In genomic region chr11:70182266-70182665, GRCh38 we compare ENCODE assay signal across 28 cellular contexts.
"Had no signal": no experiment of that assay in that cellular context is flagged by ENCODE, and none has a peak within 500 bp of the region (broad histone marks: within the 10 kb centered on the region; RNA-seq: fewer than 3 reads in every experiment).

No MANE protein-coding gene starts in this region.

- H3K9ac ChIP-seq: neural progenitor cell, parathyroid adenoma had no signal

- H3K9me3 ChIP-seq: neutrophil, ovary, psoas muscle, right lobe of liver, sigmoid colon, stomach, thoracic aorta, thyroid gland, tibial nerve, upper lobe of left lung, vagina had no signal

- ATAC-seq: natural killer cell; psoas muscle; right cardiac atrium; right lobe of liver; stimulated activated effector memory CD8-positive, alpha-beta T cell treated with anti-CD3 and anti-CD28 coated beads, Interleukin-12 subunit alpha, Interleukin-12 subunit beta, amount 100 ng/mL, for 72 hours; stimulated activated naive B cell treated with anti-CD40 and anti-IgM and Interleukin-4, amounts not matched to agents 10 μg/mL and 1 μg/mL and 100 μg/mL, for 72 hours had no signal

- H3K4me3 Mint-ChIP-seq: natural killer cell; nephron; neural progenitor cell; stimulated activated effector memory CD8-positive, alpha-beta T cell treated with anti-CD3 and anti-CD28 coated beads, Interleukin-12 subunit alpha, Interleukin-12 subunit beta, amount 100 ng/mL, for 72 hours; stimulated activated naive B cell treated with anti-CD40 and anti-IgM and Interleukin-4, amounts not matched to agents 10 μg/mL and 1 μg/mL and 100 μg/mL, for 72 hours; stimulated activated naive CD8-positive, alpha-beta T cell treated with anti-CD3 and anti-CD28 coated beads, Interleukin-15, Interleukin-2, amounts not matched to agents 100 ng/mL and 50 ng/mL, for 24 hours had no signal

- H3K27ac Mint-ChIP-seq: natural killer cell; nephron; neural progenitor cell; progenitor cell of endocrine pancreas; stimulated activated effector memory CD8-positive, alpha-beta T cell treated with anti-CD3 and anti-CD28 coated beads, Interleukin-12 subunit alpha, Interleukin-12 subunit beta, amount 100 ng/mL, for 72 hours; stimulated activated naive B cell treated with anti-CD40 and anti-IgM and Interleukin-4, amounts not matched to agents 10 μg/mL and 1 μg/mL and 100 μg/mL, for 72 hours; stimulated activated naive CD8-positive, alpha-beta T cell treated with anti-CD3 and anti-CD28 coated beads, Interleukin-15, Interleukin-2, amounts not matched to agents 100 ng/mL and 50 ng/mL, for 24 hours had no signal

- H3K27ac ChIP-seq: neural progenitor cell, neutrophil, ovary, parathyroid adenoma, psoas muscle, right lobe of liver, sigmoid colon, stomach, thyroid gland, tibial nerve, upper lobe of left lung, vagina had no signal

- H3K27me3 Mint-ChIP-seq: stimulated activated naive CD8-positive, alpha-beta T cell treated with anti-CD3 and anti-CD28 coated beads, Interleukin-15, Interleukin-2, amounts not matched to agents 100 ng/mL and 50 ng/mL, for 24 hours had no signal

- H3K4me3 ChIP-seq: neural progenitor cell, ovary, psoas muscle, right lobe of liver, sigmoid colon, stomach, thoracic aorta, thyroid gland, tibial nerve, upper lobe of left lung, vagina had no signal

- H3K4me1 ChIP-seq: psoas muscle, right lobe of liver, sigmoid colon, thyroid gland, tibial nerve, upper lobe of left lung had no signal

- H3K9me3 Mint-ChIP-seq: natural killer cell; nephron; neural progenitor cell; stimulated activated effector memory CD8-positive, alpha-beta T cell treated with anti-CD3 and anti-CD28 coated beads, Interleukin-12 subunit alpha, Interleukin-12 subunit beta, amount 100 ng/mL, for 72 hours; stimulated activated naive B cell treated with anti-CD40 and anti-IgM and Interleukin-4, amounts not matched to agents 10 μg/mL and 1 μg/mL and 100 μg/mL, for 72 hours; stimulated activated naive CD8-positive, alpha-beta T cell treated with anti-CD3 and anti-CD28 coated beads, Interleukin-15, Interleukin-2, amounts not matched to agents 100 ng/mL and 50 ng/mL, for 24 hours had no signal

- H3K36me3 Mint-ChIP-seq: natural killer cell; neural progenitor cell; stimulated activated effector memory CD8-positive, alpha-beta T cell treated with anti-CD3 and anti-CD28 coated beads, Interleukin-12 subunit alpha, Interleukin-12 subunit beta, amount 100 ng/mL, for 72 hours; stimulated activated naive B cell treated with anti-CD40 and anti-IgM and Interleukin-4, amounts not matched to agents 10 μg/mL and 1 μg/mL and 100 μg/mL, for 72 hours had no signal

- H3K36me3 ChIP-seq: neural progenitor cell, neutrophil, ovary, sigmoid colon, thyroid gland, tibial nerve, upper lobe of left lung, vagina had no signal

- H3K4me2 ChIP-seq: neural progenitor cell had no signal

- H3K4me1 Mint-ChIP-seq: natural killer cell; nephron; stimulated activated effector memory CD8-positive, alpha-beta T cell treated with anti-CD3 and anti-CD28 coated beads, Interleukin-12 subunit alpha, Interleukin-12 subunit beta, amount 100 ng/mL, for 72 hours; stimulated activated naive B cell treated with anti-CD40 and anti-IgM and Interleukin-4, amounts not matched to agents 10 μg/mL and 1 μg/mL and 100 μg/mL, for 72 hours had no signal

- DNase-seq: natural killer cell; nucleus accumbens; ovary; psoas muscle; right lobe of liver; sigmoid colon; small intestine; stimulated activated CD4-positive, alpha-beta T cell treated with anti-CD3 and anti-CD28 coated beads, Interleukin-15, amount 100 ng/mL, for 24 hours; stimulated activated CD4-positive, alpha-beta T cell treated with anti-CD3 and anti-CD28 coated beads, Interleukin-2, amount 100 ng/mL, for 24 hours; stimulated activated CD4-positive, alpha-beta T cell treated with anti-CD3 and anti-CD28 coated beads, Interleukin-2, amount 100 ng/mL, for 48 hours; stimulated activated CD4-positive, alpha-beta T cell treated with anti-CD3 and anti-CD28 coated beads, Interleukin-4, amount 100 ng/mL, for 24 hours; stimulated activated naive B cell treated with anti-CD40 and anti-IgM and Interleukin-4, amounts not matched to agents 10 μg/mL and 1 μg/mL and 100 μg/mL, for 72 hours; stimulated activated naive CD4-positive, alpha-beta T cell treated with Interleukin-2 at 50 U/mL for 16 hours; stomach; thyroid gland; trophoblast cell; upper lobe of left lung had no signal

- H2AFZ ChIP-seq: neural progenitor cell, parathyroid adenoma had no signal

- H3K27me3 ChIP-seq: neural progenitor cell, ovary, right lobe of liver, thyroid gland, tibial nerve, upper lobe of left lung, vagina had no signal
